Comparison of ENCODE assay signal across 19 cellular contexts in the genomic region with DNA sequence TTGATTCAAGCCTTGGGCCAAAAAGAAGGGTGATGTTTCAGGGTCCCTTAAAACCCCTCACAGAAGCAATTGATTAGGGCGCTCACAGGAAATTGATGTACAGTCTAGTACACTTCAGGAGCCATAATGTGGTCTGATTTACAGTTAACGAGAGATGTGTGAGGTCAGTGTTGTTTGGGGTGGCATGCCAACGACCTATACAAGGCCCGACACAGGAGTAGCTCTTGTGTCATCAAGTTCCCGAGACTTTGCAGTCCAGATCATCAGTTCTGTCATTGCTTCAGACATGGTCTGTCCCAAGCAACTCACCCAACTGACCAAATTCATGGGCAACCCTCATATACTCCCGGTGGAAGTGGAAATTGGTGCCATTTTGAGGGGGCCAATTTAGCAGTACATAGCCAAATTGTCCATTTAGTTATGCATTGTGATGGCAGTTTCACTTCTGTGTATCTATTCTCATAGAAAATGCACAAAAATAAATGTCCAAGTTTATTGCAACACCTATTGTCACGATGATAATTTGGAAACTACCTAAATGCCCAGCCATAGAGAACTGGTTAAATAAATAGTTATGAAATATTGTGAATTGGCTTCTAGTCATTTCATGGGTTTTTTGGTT. TPM values are rescaled to one million over a fixed set of nuclear protein-coding genes. Genes with fewer than 3 reads are reported as not detected.
DNase-seq lines count a peak whose midpoint lies in the region; ATAC-seq and TF ChIP-seq lines count a peak whose summit lies in the region.
"Had no signal": no experiment of that assay in that cellular context is flagged by ENCODE, and none has a peak within 500 bp of the region (broad histone marks: within the 10 kb centered on the region; RNA-seq: fewer than 3 reads in every experiment).

No MANE protein-coding gene starts in this region.

- no peaks in the 10 kb centered on the region for H3K27me3 Mint-ChIP-seq in activated CD4-positive, alpha-beta T cell treated with anti-CD3 and anti-CD28 coated beads for 36 hours
- peaks cover 2% of the 10 kb centered on the region for H3K27me3 Mint-ChIP-seq in activated CD4-positive, alpha-beta T cell treated with anti-CD3 and anti-CD28 coated beads, Interleukin-2, amount 10 ng/mL, durations not matched to agents 24 days and 14 days
- H3K27me3 Mint-ChIP-seq in activated B cell treated with CpG ODN at 0.5 μM for 24 hours, result no peaks in the 10 kb centered on the region
- peaks cover 2 to 4% of the 10 kb centered on the region in 2 donors for H3K27me3 Mint-ChIP-seq in natural killer cell treated with Interleukin-12 subunit alpha and Interleukin-12 subunit beta and Interleukin-15 and Interleukin-18, amount 100 ng/mL, for 72 hours
- H3K27me3 Mint-ChIP-seq in effector memory CD8-positive, alpha-beta T cell, result peaks cover 0 to 21% of the 10 kb centered on the region in 2 donors

- peaks cover 2% of the 10 kb centered on the region for H3K36me3 Mint-ChIP-seq in activated CD4-positive, alpha-beta T cell treated with anti-CD3 and anti-CD28 coated beads for 36 hours (ENCODE audit: low read depth)
- no peaks in the 10 kb centered on the region for H3K36me3 Mint-ChIP-seq in activated CD4-positive, alpha-beta T cell treated with anti-CD3 and anti-CD28 coated beads, Interleukin-2, amount 10 ng/mL, durations not matched to agents 24 days and 14 days (ENCODE audit: low read depth)
- no peaks in the 10 kb centered on the region for H3K36me3 Mint-ChIP-seq in activated B cell treated with CpG ODN at 0.5 μM for 24 hours (ENCODE audit: low read depth)
- peaks cover 7% of the 10 kb centered on the region for H3K36me3 Mint-ChIP-seq in natural killer cell treated with Interleukin-12 subunit alpha and Interleukin-12 subunit beta and Interleukin-15 and Interleukin-18, amount 100 ng/mL, for 72 hours
- no peaks in the 10 kb centered on the region for H3K36me3 Mint-ChIP-seq in effector memory CD8-positive, alpha-beta T cell (ENCODE audit: insufficient read depth)

- ATAC-seq in activated CD4-positive, alpha-beta T cell treated with anti-CD3 and anti-CD28 coated beads for 36 hours, result no peak
- ATAC-seq in GM18867 (IDR thresholded peaks at IDR 0.05; ENCODE audit: unreplicated experiment) (peak; percentile 54), activated B cell treated with CpG ODN at 0.5 μM for 24 hours (ENCODE audit: low read depth) (peak; percentile 14)
- peak; percentile 48 to 68 for ATAC-seq in natural killer cell treated with Interleukin-12 subunit alpha and Interleukin-12 subunit beta and Interleukin-15 and Interleukin-18, amount 100 ng/mL, for 72 hours
- ATAC-seq in effector memory CD8-positive, alpha-beta T cell (replicated peaks), result no peak
- ATAC-seq: left colon, upper lobe of right lung had no signal

- no peak for TF ChIP-seq CTCF in activated B cell treated with CpG ODN at 0.5 μM for 24 hours (IDR thresholded peaks at IDR 0.05)

- H3K4me1 ChIP-seq in SJCRH30, result no peaks in the 10 kb centered on the region
- H3K4me1 ChIP-seq: upper lobe of right lung had no signal

- no peaks in the 10 kb centered on the region for H3K9me3 ChIP-seq in SJCRH30 (replicated peaks)
- H3K9me3 ChIP-seq: upper lobe of right lung had no signal

- peaks cover 33% of the 10 kb centered on the region for H3K4me1 Mint-ChIP-seq in activated CD4-positive, alpha-beta T cell treated with anti-CD3 and anti-CD28 coated beads for 36 hours
- peaks cover 16% of the 10 kb centered on the region for H3K4me1 Mint-ChIP-seq in activated CD4-positive, alpha-beta T cell treated with anti-CD3 and anti-CD28 coated beads, Interleukin-2, amount 10 ng/mL, durations not matched to agents 24 days and 14 days
- H3K4me1 Mint-ChIP-seq in activated B cell treated with CpG ODN at 0.5 μM for 24 hours, result peaks cover 22% of the 10 kb centered on the region
- H3K4me1 Mint-ChIP-seq in natural killer cell treated with Interleukin-12 subunit alpha and Interleukin-12 subunit beta and Interleukin-15 and Interleukin-18, amount 100 ng/mL, for 72 hours (ENCODE audit: low read depth in 2 of 2), result peaks cover 18 to 21% of the 10 kb centered on the region in 2 donors
- H3K4me1 Mint-ChIP-seq in effector memory CD8-positive, alpha-beta T cell (ENCODE audit: low read depth in 2 of 2), result peaks cover 8 to 12% of the 10 kb centered on the region in 2 donors
- H3K4me1 Mint-ChIP-seq: H9 had no signal

- H3K27ac ChIP-seq in SJCRH30, result no peak overlapping the region
- H3K27ac ChIP-seq: upper lobe of right lung, WERI-Rb-1 had no signal

- H3K27ac Mint-ChIP-seq in activated CD4-positive, alpha-beta T cell treated with anti-CD3 and anti-CD28 coated beads for 36 hours, result peak overlapping the region; percentile 87
- H3K27ac Mint-ChIP-seq in activated CD4-positive, alpha-beta T cell treated with anti-CD3 and anti-CD28 coated beads, Interleukin-2, amount 10 ng/mL, durations not matched to agents 24 days and 14 days, result no peak overlapping the region
- no peak overlapping the region for H3K27ac Mint-ChIP-seq in activated B cell treated with CpG ODN at 0.5 μM for 24 hours
- peak overlapping the region; percentile 61 to 83 for H3K27ac Mint-ChIP-seq in natural killer cell treated with Interleukin-12 subunit alpha and Interleukin-12 subunit beta and Interleukin-15 and Interleukin-18, amount 100 ng/mL, for 72 hours
- peak overlapping the region in 1 of 2 donors; percentile 63 for H3K27ac Mint-ChIP-seq in effector memory CD8-positive, alpha-beta T cell
- H3K27ac Mint-ChIP-seq: activated naive CD8-positive, alpha-beta T cell treated with anti-CD3 and anti-CD28 coated beads, Interleukin-2, amount 10 ng/mL, durations not matched to agents 7 days and 5 days; H9 had no signal

- H3K9me3 Mint-ChIP-seq in activated CD4-positive, alpha-beta T cell treated with anti-CD3 and anti-CD28 coated beads for 36 hours (ENCODE audit: low read depth), result peaks cover 6% of the 10 kb centered on the region
- H3K9me3 Mint-ChIP-seq in activated CD4-positive, alpha-beta T cell treated with anti-CD3 and anti-CD28 coated beads, Interleukin-2, amount 10 ng/mL, durations not matched to agents 24 days and 14 days, result peaks cover 18% of the 10 kb centered on the region
- H3K9me3 Mint-ChIP-seq in activated B cell treated with CpG ODN at 0.5 μM for 24 hours, result peaks cover 2% of the 10 kb centered on the region
- H3K9me3 Mint-ChIP-seq in natural killer cell treated with Interleukin-12 subunit alpha and Interleukin-12 subunit beta and Interleukin-15 and Interleukin-18, amount 100 ng/mL, for 72 hours, result no peaks in the 10 kb centered on the region
- H3K9me3 Mint-ChIP-seq in effector memory CD8-positive, alpha-beta T cell, result no peaks in the 10 kb centered on the region
- H3K9me3 Mint-ChIP-seq: H9 had no signal

- CTCF ChIA-PET in activated CD4-positive, alpha-beta T cell treated with anti-CD3 and anti-CD28 coated beads for 36 hours (lab: Charles Lee), result interaction anchor here (0.6 to 1.7 kb wide), 6 partner anchors 20 to 381 kb away, joined by 3 to 5 read pairs (median 4); no protein-coding TSS in a partner anchor
- CTCF ChIA-PET in activated B cell treated with CpG ODN at 0.5 μM for 24 hours (lab: Charles Lee), result interaction anchor here (1.1 kb wide), 1 partner anchor 362 kb away, joined by 3 read pairs; no protein-coding TSS in a partner anchor

- no peaks in the 10 kb centered on the region for H3K36me3 ChIP-seq in SJCRH30
- H3K36me3 ChIP-seq: upper lobe of right lung, WERI-Rb-1 had no signal

- DNase-seq in activated CD4-positive, alpha-beta T cell treated with anti-CD3 and anti-CD28 coated beads for 36 hours, result no peak
- DNase-seq in activated CD4-positive, alpha-beta T cell treated with anti-CD3 and anti-CD28 coated beads, Interleukin-2, amount 10 ng/mL, durations not matched to agents 24 days and 14 days, result no peak
- DNase-seq in activated B cell treated with CpG ODN at 0.5 μM for 24 hours, result no peak
- no peak for DNase-seq in natural killer cell treated with Interleukin-12 subunit alpha and Interleukin-12 subunit beta and Interleukin-15 and Interleukin-18, amount 100 ng/mL, for 72 hours (ENCODE audit: low spot score)
- no peak for DNase-seq in SJCRH30
- no peak for DNase-seq in effector memory CD8-positive, alpha-beta T cell
- DNase-seq in NCI-H526 (lab: John Stamatoyannopoulos, UW), result no peak
- DNase-seq: activated naive CD8-positive, alpha-beta T cell treated with anti-CD3 and anti-CD28 coated beads, Interleukin-2, amount 10 ng/mL, durations not matched to agents 7 days and 5 days; activated T-cell treated with anti-CD3 and anti-CD28 coated beads for 4 hours; AML-193; DMS53; H9; KG1; left colon; NCI-H1092; NCI-H2029; upper lobe of right lung; WERI-Rb-1 had no signal

- no peak overlapping the region for H3K4me3 Mint-ChIP-seq in activated CD4-positive, alpha-beta T cell treated with anti-CD3 and anti-CD28 coated beads for 36 hours
- H3K4me3 Mint-ChIP-seq in activated CD4-positive, alpha-beta T cell treated with anti-CD3 and anti-CD28 coated beads, Interleukin-2, amount 10 ng/mL, durations not matched to agents 24 days and 14 days, result no peak overlapping the region
- H3K4me3 Mint-ChIP-seq in activated B cell treated with CpG ODN at 0.5 μM for 24 hours, result no peak overlapping the region
- H3K4me3 Mint-ChIP-seq in natural killer cell treated with Interleukin-12 subunit alpha and Interleukin-12 subunit beta and Interleukin-15 and Interleukin-18, amount 100 ng/mL, for 72 hours, result peak overlapping the region; percentile 8
- H3K4me3 Mint-ChIP-seq in effector memory CD8-positive, alpha-beta T cell, result no peak overlapping the region
- H3K4me3 Mint-ChIP-seq: activated naive CD8-positive, alpha-beta T cell treated with anti-CD3 and anti-CD28 coated beads, Interleukin-2, amount 10 ng/mL, durations not matched to agents 7 days and 5 days; H9 had no signal

- H3K27me3 ChIP-seq in SJCRH30, result no peaks in the 10 kb centered on the region
- H3K27me3 ChIP-seq: upper lobe of right lung had no signal

- intact Hi-C loops in activated CD4-positive, alpha-beta T cell treated with anti-CD3 and anti-CD28 coated beads for 36 hours (cut with DNase I, micrococcal nuclease), result loop anchor here (2.0 to 5.0 kb wide), 4 partner anchors 15 to 544 kb away; no protein-coding TSS in a partner anchor
- intact Hi-C loops in activated CD4-positive, alpha-beta T cell treated with anti-CD3 and anti-CD28 coated beads, Interleukin-2, amount 10 ng/mL, durations not matched to agents 24 days and 14 days (cut with micrococcal nuclease), result loop anchor here (2.0 to 5.0 kb wide), 4 partner anchors 13 to 364 kb away; no protein-coding TSS in a partner anchor
- intact Hi-C loops in activated B cell treated with CpG ODN at 0.5 μM for 24 hours (cut with micrococcal nuclease), result no loop called here

- POLR2A ChIA-PET in activated CD4-positive, alpha-beta T cell treated with anti-CD3 and anti-CD28 coated beads for 36 hours (lab: Charles Lee), result no interaction called here
- POLR2A ChIA-PET in activated B cell treated with CpG ODN at 0.5 μM for 24 hours (lab: Charles Lee), result interaction anchor here (1.4 kb wide), 1 partner anchor 10 kb away, joined by 3 read pairs; no protein-coding TSS in a partner anchor

- H3K4me3 ChIP-seq in SJCRH30, result no peak overlapping the region
- H3K4me3 ChIP-seq: upper lobe of right lung had no signal

RNA-seq across cellular contexts. Expression of a gene that starts 18.0 kb away (rescaled TPM):
- 100 to 1,000 TPM in 1 of 2 experiments, 10 to 100 TPM in 1; 73.8 to 106 TPM for total RNA-seq in activated CD4-positive, alpha-beta T cell treated with anti-CD3 and anti-CD28 coated beads for 36 hours
- total RNA-seq in activated CD4-positive, alpha-beta T cell treated with anti-CD3 and anti-CD28 coated beads, Interleukin-2, amount 10 ng/mL, durations not matched to agents 24 days and 14 days, result 56.9 and 58.2 TPM in 2 replicates
- 67.4 and 76.8 TPM in 2 replicates for total RNA-seq in activated B cell treated with CpG ODN at 0.5 μM for 24 hours
- 10 to 100 TPM; 46.1 to 51.7 TPM for total RNA-seq in natural killer cell treated with Interleukin-12 subunit alpha and Interleukin-12 subunit beta and Interleukin-15 and Interleukin-18, amount 100 ng/mL, for 72 hours
- total RNA-seq in SJCRH30 (2014; rRNA removed; shearing (Covaris generic)), result 10.3 and 10.5 TPM in 2 replicates

Comparison
In these comparisons a context has a peak if more than half of its experiments do, and no peak if none do; other contexts are left out.
1. H3K27ac Mint-ChIP-seq: peak in activated CD4-positive, alpha-beta T cell treated with anti-CD3 and anti-CD28 coated beads for 36 hours (single experiment) and natural killer cell treated with Interleukin-12 subunit alpha and Interleukin-12 subunit beta and Interleukin-15 and Interleukin-18, amount 100 ng/mL, for 72 hours (2 of 2); none in activated CD4-positive, alpha-beta T cell treated with anti-CD3 and anti-CD28 coated beads, Interleukin-2, amount 10 ng/mL, durations not matched to agents 24 days and 14 days (single experiment) and activated B cell treated with CpG ODN at 0.5 μM for 24 hours (single experiment).
2. ATAC-seq: peak in GM18867 (single experiment), activated B cell treated with CpG ODN at 0.5 μM for 24 hours (single experiment) and natural killer cell treated with Interleukin-12 subunit alpha and Interleukin-12 subunit beta and Interleukin-15 and Interleukin-18, amount 100 ng/mL, for 72 hours (2 of 2); none in activated CD4-positive, alpha-beta T cell treated with anti-CD3 and anti-CD28 coated beads for 36 hours (single experiment) and effector memory CD8-positive, alpha-beta T cell (single experiment).